ENCODE assay signal across 16 cellular contexts in genomic region chr10:101774589-101775272, GRCh38. TPM values are rescaled to one million over a fixed set of nuclear protein-coding genes. Genes with fewer than 3 reads are reported as not detected.
A peak's percentile ranks its signal among the peaks of the same experiment; 100 is the strongest.
DNase-seq lines count a peak whose midpoint lies in the region; ATAC-seq, FAIRE-seq and TF ChIP-seq lines count a peak whose summit lies in the region.
"Had no signal": no experiment of that assay in that cellular context is flagged by ENCODE, and none has a peak within 500 bp of the region (broad histone marks: within the 10 kb centered on the region; RNA-seq: fewer than 3 reads in every experiment).

No MANE protein-coding gene starts in this region.

- H3K9me3 Mint-ChIP-seq in Caco-2 (ENCODE audit: unreplicated experiment) (no peaks in the 10 kb centered on the region), osteocyte (ENCODE audit: unreplicated experiment) (no peaks in the 10 kb centered on the region)

- dilution Hi-C loops in mammary epithelial cell (cut with HindIII; ENCODE audit: low sequenced_read_pairs): no loop called here

- DNase-seq in Caco-2 (peak in 1 of 2 experiments; percentile 34), foreskin keratinocyte (no peak), osteocyte (ENCODE audit: extremely low spot score, unreplicated experiment) (peak; percentile 81), HTR-8/SVneo (ENCODE audit: insufficient read length, low spot score) (no peak), NCI-H526 treated with DMSO at 0.1 percent for 48 hours (lab: John Stamatoyannopoulos, UW) (no peak), NCI-H524 treated with DMSO at 0.1 percent for 48 hours (lab: John Stamatoyannopoulos, UW) (no peak), mammary epithelial cell (no peak)
- DNase-seq: activated gamma-delta T cell treated with Interleukin-2 at 50 U/mL for 16 hours, NCI-H1930 had no signal

- CTCF ChIA-PET in Caco-2 (lab: Charles Lee): interaction anchor here (0.6 to 0.7 kb wide), 2 partner anchors 172 to 503 kb away, joined by 3 read pairs; no protein-coding TSS in a partner anchor
- CTCF ChIA-PET in mammary epithelial cell (lab: Charles Lee; ENCODE audit: low non-redundant PET): no interaction called here

- intact Hi-C loops in Caco-2 (cut with micrococcal nuclease; ENCODE audit: unreplicated experiment) (loop anchor here (5.0 kb wide), 1 partner anchor 47 kb away; no protein-coding TSS in a partner anchor), mammary epithelial cell (cut with micrococcal nuclease) (no loop called here)

- H3K9me3 ChIP-seq in Caco-2 (no peaks in the 10 kb centered on the region), HUES48 (ENCODE audit: control insufficient read depth, insufficient read depth, low read length) (no peaks in the 10 kb centered on the region), mammary epithelial cell (replicated peaks; ENCODE audit: insufficient read depth, low read length) (no peaks in the 10 kb centered on the region)
- H3K9me3 ChIP-seq: suprapubic skin had no signal

- no peaks in the 10 kb centered on the region for H3K4me1 Mint-ChIP-seq in Caco-2 (ENCODE audit: low read depth, unreplicated experiment)
- peaks cover 22% of the 10 kb centered on the region for H3K4me1 Mint-ChIP-seq in osteocyte (ENCODE audit: unreplicated experiment)

- H3K9ac ChIP-seq in HUES48 (ENCODE audit: low read depth, low read length): no peak overlapping the region
- H3K9ac ChIP-seq in mammary epithelial cell (ENCODE audit: insufficient read depth, low read length): no peak overlapping the region

- no peak overlapping the region for H3K4me2 ChIP-seq in mammary epithelial cell (ENCODE audit: insufficient read depth, low read depth, low read length)

- H3K36me3 ChIP-seq in Caco-2 (ENCODE audit: control insufficient read depth, insufficient read depth, low read length) (no peaks in the 10 kb centered on the region), HUES48 (ENCODE audit: control insufficient read depth, insufficient read depth, low read length) (no peaks in the 10 kb centered on the region; the same call in 1 of the 2 replicates), mammary epithelial cell (ENCODE audit: insufficient read depth, low read length) (no peaks in the 10 kb centered on the region)
- H3K36me3 ChIP-seq: suprapubic skin had no signal

- H3K27me3 ChIP-seq in Caco-2 (replicated peaks; ENCODE audit: control insufficient read depth, insufficient read depth, low read length): no peaks in the 10 kb centered on the region; the same call in 1 of the 2 replicates
- H3K27me3 ChIP-seq in HUES48 (ENCODE audit: control insufficient read depth, insufficient read depth, low read length): peaks cover 70% of the 10 kb centered on the region
- H3K27me3 ChIP-seq in foreskin keratinocyte: peaks cover 95% of the 10 kb centered on the region
- H3K27me3 ChIP-seq in mammary epithelial cell (ENCODE audit: insufficient read depth, low read length): peaks cover 22% of the 10 kb centered on the region

- no peak for TF ChIP-seq CTCF in Caco-2 (IDR thresholded peaks at IDR 0.05; ENCODE audit: insufficient read depth in 1 of 2, low read depth in 1 of 2, low read length in 1 of 2, severe bottlenecking in 1 of 2, unreplicated experiment in 1 of 2)
- no peak for TF ChIP-seq CTCF in foreskin keratinocyte (conservative IDR thresholded peaks at IDR 0.05)
- TF ChIP-seq CTCF in osteocyte (IDR thresholded peaks at IDR 0.05): no peak
- no peak for TF ChIP-seq CTCF in mammary epithelial cell (conservative IDR thresholded peaks at IDR 0.05 in 1 of 2, IDR thresholded peaks at IDR 0.05 in 1 of 2; ENCODE audit: extremely low read depth in 1 of 2, insufficient read depth in 1 of 2, low read depth in 1 of 2, low read length in 2 of 2)

- no peak overlapping the region for H3K27ac Mint-ChIP-seq in Caco-2 (ENCODE audit: unreplicated experiment)
- no peak overlapping the region for H3K27ac Mint-ChIP-seq in osteocyte (ENCODE audit: unreplicated experiment)

- H3K4me3 Mint-ChIP-seq in Caco-2 (ENCODE audit: unreplicated experiment) (peak overlapping the region; percentile 52), osteocyte (ENCODE audit: unreplicated experiment) (peak overlapping the region; percentile 42)

- H3K27me3 Mint-ChIP-seq in Caco-2 (ENCODE audit: insufficient read depth, unreplicated experiment): peaks cover 9% of the 10 kb centered on the region
- H3K27me3 Mint-ChIP-seq in osteocyte (ENCODE audit: unreplicated experiment): peaks cover 70% of the 10 kb centered on the region

- in situ Hi-C loops in mammary epithelial cell (cut with MboI; ENCODE audit: low sequenced_read_pairs in 2 of 2): loop anchor here in 1 of 2 donors (25.0 kb wide), 1 partner anchor 562 kb away; no protein-coding TSS in a partner anchor

- H3K4me3 ChIP-seq in Caco-2 (ENCODE audit: low read depth, low read length): no peak overlapping the region
- peak overlapping the region; percentile 42 for H3K4me3 ChIP-seq in HUES48 (ENCODE audit: low read depth, low read length)
- H3K4me3 ChIP-seq in mammary epithelial cell (replicated peaks in 1 of 3; ENCODE audit: insufficient read depth in 1 of 3, low read depth in 2 of 3, low read length in 3 of 3): no peak overlapping the region

- no peaks in the 10 kb centered on the region for H3K79me2 ChIP-seq in mammary epithelial cell (ENCODE audit: insufficient read depth, low read length)
- H3K79me2 ChIP-seq: hepatocyte had no signal

- POLR2A ChIA-PET in Caco-2 (lab: Charles Lee): no interaction called here

- 17% methylated on average over 25 of the region's 32 CpGs for WGBS in mammary epithelial cell (ENCODE audit: low coverage, missing lambda C conversion rate)

- H3K4me1 ChIP-seq in Caco-2: no peaks in the 10 kb centered on the region
- H3K4me1 ChIP-seq in HUES48 (ENCODE audit: control insufficient read depth, insufficient read depth, low read length): peaks cover 52% of the 10 kb centered on the region
- H3K4me1 ChIP-seq in foreskin keratinocyte: no peaks in the 10 kb centered on the region
- peaks cover 1% of the 10 kb centered on the region for H3K4me1 ChIP-seq in mammary epithelial cell (ENCODE audit: insufficient read depth, low read length)

- H3K36me3 Mint-ChIP-seq in Caco-2 (ENCODE audit: insufficient read depth, unreplicated experiment): peaks cover 13% of the 10 kb centered on the region
- H3K36me3 Mint-ChIP-seq in osteocyte (ENCODE audit: unreplicated experiment): no peaks in the 10 kb centered on the region

- FAIRE-seq in HTR-8/SVneo (lab: Jason Lieb, UNC): no peak

- BruUV-seq in Caco-2 (replicated peaks; lab: Mats Ljungman, UMichigan): no TSS peak
- BruUV-seq in mammary epithelial cell (replicated peaks; lab: Mats Ljungman, UMichigan): no TSS peak

- ATAC-seq in foreskin keratinocyte: peak; percentile 17
- ATAC-seq: sciatic nerve had no signal

- H2AFZ ChIP-seq in mammary epithelial cell (ENCODE audit: low read depth, low read length): no peak overlapping the region
- H2AFZ ChIP-seq: hepatocyte had no signal

- H4K20me1 ChIP-seq in mammary epithelial cell (ENCODE audit: insufficient read depth, low read length): no peaks in the 10 kb centered on the region

- H3K27ac ChIP-seq in HUES48 (ENCODE audit: low read depth, low read length) (no peak overlapping the region), foreskin keratinocyte (no peak overlapping the region), mammary epithelial cell (ENCODE audit: insufficient read depth, low read depth, low read length) (no peak overlapping the region)
- H3K27ac ChIP-seq: hepatocyte, suprapubic skin had no signal

RNA-seq across cellular contexts. Expression of gene FGF8, which starts 1.2 kb away (rescaled TPM):
- 0.68 TPM in 1 of 2 replicates, not detected in the other for total RNA-seq in Caco-2 (2022)
- total RNA-seq in foreskin keratinocyte: not detected in 2 replicates
- polyA plus RNA-seq in foreskin keratinocyte: not detected in 2 replicates
- not detected in 2 replicates for total RNA-seq in osteocyte
- total RNA-seq in mammary epithelial cell: not detected
- polyA plus RNA-seq in mammary epithelial cell: not detected
- not detected for polyA minus RNA-seq in mammary epithelial cell
- total RNA-seq: hepatocyte, LHCN-M2, mononuclear cell, suprapubic skin had no signal
- polyA plus RNA-seq: esophagus, hepatocyte had no signal

RNA-seq across cellular contexts. Expression of gene NPM3, which starts 8.5 kb away (rescaled TPM):
- total RNA-seq in Caco-2 (2022) (92.6 and 103 TPM in 2 replicates), foreskin keratinocyte (126 and 136 TPM in 2 replicates), osteocyte (35.6 and 42.6 TPM in 2 replicates), mammary epithelial cell (100 to 1,000 TPM in 1 of 2 donors, 10 to 100 TPM in 1; 99.4 to 104 TPM)
- polyA plus RNA-seq in foreskin keratinocyte (185 and 194 TPM in 2 replicates), mammary epithelial cell (132 TPM)
- 73.4 TPM for polyA minus RNA-seq in mammary epithelial cell

RNA-seq across cellular contexts. Expression of gene OGA, which starts 43.5 kb away (rescaled TPM):
- total RNA-seq in Caco-2 (2022) (76.9 and 84.3 TPM in 2 replicates), foreskin keratinocyte (56.9 and 70.1 TPM in 2 replicates), osteocyte (113 and 127 TPM in 2 replicates), mammary epithelial cell (10 to 100 TPM; 82.4 to 97.5 TPM)
- polyA plus RNA-seq in foreskin keratinocyte (18.7 and 20.3 TPM in 2 replicates), mammary epithelial cell (22.1 TPM)
- 211 TPM for polyA minus RNA-seq in mammary epithelial cell
